Comparison of ENCODE assay signal across 9 cellular contexts in genomic region chr11:101916422-101916821, GRCh38. TPM values are rescaled to one million over a fixed set of nuclear protein-coding genes. Genes with fewer than 3 reads are reported as not detected.
DNase-seq lines count a peak whose midpoint lies in the region; ATAC-seq, FAIRE-seq and TF ChIP-seq lines count a peak whose summit lies in the region.
"Had no signal": no experiment of that assay in that cellular context is flagged by ENCODE, and none has a peak within 500 bp of the region (broad histone marks: within the 10 kb centered on the region; RNA-seq: fewer than 3 reads in every experiment).

Gene ANGPTL5 (minus strand): TSS chr11:101916522. CDS start chr11:101907909, 8,613 bp downstream.

- H3K4me1 ChIP-seq in cardiac muscle cell (ENCODE audit: low read depth) (peaks cover 3% of the 10 kb centered on the region), mononuclear cell (ENCODE audit: insufficient read depth, low read length) (peaks cover 15% of the 10 kb centered on the region), uterus (peaks cover 0 to 5% of the 10 kb centered on the region in 2 donors)

- H3K4me3 ChIP-seq in cardiac muscle cell, result peak within 1 kb of the TSS; percentile 54
- peak within 1 kb of the TSS; percentile 69 for H3K4me3 ChIP-seq in bronchial epithelial cell (ENCODE audit: low read depth, low read length)
- H3K4me3 ChIP-seq in mononuclear cell (ENCODE audit: low read length), result peak within 1 kb of the TSS; percentile 54
- H3K4me3 ChIP-seq in uterus, result peak within 1 kb of the TSS; percentile 76 to 83

- intact Hi-C loops in left cardiac atrium (cut with DNase I) (no loop called here), uterus (cut with DNase I; ENCODE audit: low total_unique reads) (no loop called here)

- no peaks in the 10 kb centered on the region for H3K9me3 ChIP-seq in cardiac muscle cell (ENCODE audit: low read depth)
- H3K9me3 ChIP-seq in mononuclear cell (ENCODE audit: low read depth, low read length), result no peaks in the 10 kb centered on the region
- H3K9me3 ChIP-seq in uterus, result no peaks in the 10 kb centered on the region

- TF ChIP-seq CTCF in cardiac muscle cell (IDR thresholded peaks at IDR 0.05; ENCODE audit: low read depth, low read length) (no peak), bronchial epithelial cell (IDR thresholded peaks at IDR 0.05; ENCODE audit: insufficient read depth, low read length, severe bottlenecking) (no peak), uterus (IDR thresholded peaks at IDR 0.05) (no peak)

- FAIRE-seq in bronchial epithelial cell (lab: Jason Lieb, UNC), result no peak
- FAIRE-seq: G401.6 had no signal

- no peak for DNase-seq in cardiac muscle cell (ENCODE audit: low read depth in 1 of 2, low spot score in 1 of 2)
- no peak for DNase-seq in left cardiac atrium
- no peak for DNase-seq in bronchial epithelial cell (ENCODE audit: low read depth)
- no peak for DNase-seq in uterus
- no peak for DNase-seq in DMS153 treated with DMSO at 0.1 percent for 48 hours (lab: John Stamatoyannopoulos, UW; ENCODE audit: unreplicated experiment)

- H3K36me3 ChIP-seq in cardiac muscle cell (no peaks in the 10 kb centered on the region), bronchial epithelial cell (ENCODE audit: control insufficient read depth, insufficient read depth, low read length) (no peaks in the 10 kb centered on the region), uterus (no peaks in the 10 kb centered on the region)

- H3K27ac ChIP-seq in cardiac muscle cell, result peak within 1 kb of the TSS; percentile 16
- H3K27ac ChIP-seq in uterus, result peak within 1 kb of the TSS; percentile 86 to 94

- H3K27me3 ChIP-seq in cardiac muscle cell (no peaks in the 10 kb centered on the region), bronchial epithelial cell (ENCODE audit: control insufficient read depth, insufficient read depth, low read length) (no peaks in the 10 kb centered on the region), mononuclear cell (ENCODE audit: insufficient read depth, low read length) (no peaks in the 10 kb centered on the region), uterus (no peaks in the 10 kb centered on the region)

- no peak for ATAC-seq in left cardiac atrium
- no peak for ATAC-seq in HG02642 (IDR thresholded peaks at IDR 0.05; ENCODE audit: poor library complexity, unreplicated experiment)
- no peak for ATAC-seq in HG02610 (IDR thresholded peaks at IDR 0.05; ENCODE audit: unreplicated experiment)

- no peak for TF ChIP-seq POLR2A in uterus (IDR thresholded peaks at IDR 0.05)

RNA-seq across cellular contexts. Expression of gene ANGPTL5, which starts in this region (rescaled TPM):
- not detected in 2 replicates for total RNA-seq in cardiac muscle cell
- not detected in 2 replicates for polyA plus RNA-seq in cardiac muscle cell
- total RNA-seq in left cardiac atrium, result 1 to 10 TPM; 1.4 to 4.0 TPM
- not detected in 2 replicates for total RNA-seq in bronchial epithelial cell
- 0.10 TPM for total RNA-seq in mononuclear cell
- total RNA-seq in uterus, result under 1 TPM in 1 of 4 donors, not detected in 3; 0.24 TPM
